9 cellular contexts compared by ENCODE assay signal in the genomic region with DNA sequence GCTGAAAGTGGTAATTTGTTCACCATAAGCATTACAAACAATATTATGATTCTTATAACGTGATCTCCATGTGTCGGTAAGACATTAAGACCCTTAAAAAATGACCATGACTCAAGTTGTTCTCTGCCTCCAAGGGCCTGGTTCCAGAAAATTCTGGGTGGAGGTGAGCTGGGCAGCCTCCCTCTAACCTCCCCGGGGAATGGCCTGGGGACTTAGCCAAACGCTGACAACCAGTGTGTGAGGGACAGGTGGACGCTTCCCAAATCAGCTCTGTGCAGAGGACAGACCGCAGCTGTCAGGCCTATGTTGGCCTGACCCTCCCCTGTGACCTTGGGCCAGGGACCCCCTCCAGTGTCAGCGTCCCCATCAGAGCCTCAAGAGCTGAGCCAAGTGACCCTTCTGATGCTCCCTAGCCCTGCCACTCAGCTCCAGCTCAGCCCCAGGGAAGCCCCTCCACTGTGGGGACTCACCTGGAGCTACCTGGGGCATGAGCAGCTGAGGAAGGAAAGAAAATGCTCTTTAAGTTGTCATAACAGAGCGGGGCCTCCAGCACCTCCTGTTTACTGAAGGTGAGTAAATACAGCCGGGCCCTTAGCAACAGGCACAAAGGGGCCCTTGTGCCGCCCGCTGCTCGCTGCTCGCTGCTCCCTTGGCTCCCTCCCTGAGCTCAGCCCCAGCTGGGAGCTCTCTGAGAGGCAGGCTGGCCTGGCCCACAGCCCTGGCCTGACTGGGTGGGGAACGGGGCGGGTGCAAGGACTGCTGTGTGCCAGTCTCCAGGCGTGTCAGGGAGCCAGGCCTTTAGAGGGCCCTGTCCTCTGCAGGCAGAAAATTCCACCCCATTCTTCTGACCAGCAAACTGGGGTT.
A peak's percentile ranks its signal among the peaks of the same experiment; 100 is the strongest.
DNase-seq lines count a peak whose midpoint lies in the region; ATAC-seq, FAIRE-seq and TF ChIP-seq lines count a peak whose summit lies in the region.
"Had no signal": no experiment of that assay in that cellular context is flagged by ENCODE, and none has a peak within 500 bp of the region (broad histone marks: within the 10 kb centered on the region; RNA-seq: fewer than 3 reads in every experiment).

No MANE protein-coding gene starts in this region.

- DNase-seq in NCI-H1417 treated with DMSO at 0.1 percent for 48 hours (lab: John Stamatoyannopoulos, UW) (peak; percentile 95), amygdala (lab: John Stamatoyannopoulos, UW) (peak; percentile 50 to 99 (median 92)), keratinocyte (ENCODE audit: low read depth, low spot score) (no peak), dermis blood vessel endothelial cell (no peak), MM.1S (no peak)

- H3K9ac ChIP-seq in keratinocyte (ENCODE audit: control insufficient read depth, extremely low read depth, insufficient read depth, low read length): peak overlapping the region; percentile 40
- H3K9ac ChIP-seq in MM.1S (ENCODE audit: low read length): no peak overlapping the region

- no peaks in the 10 kb centered on the region for H3K9me2 ChIP-seq in MM.1S (replicated peaks; ENCODE audit: insufficient read depth, low read length)

- ATAC-seq in GM18867 (IDR thresholded peaks at IDR 0.05; ENCODE audit: unreplicated experiment) (no peak), HG03175 (IDR thresholded peaks at IDR 0.05; ENCODE audit: unreplicated experiment) (no peak)

- H3K9me3 ChIP-seq in keratinocyte (ENCODE audit: control insufficient read depth, low read depth, low read length): no peaks in the 10 kb centered on the region
- H3K9me3 ChIP-seq in MM.1S (replicated peaks; ENCODE audit: insufficient read depth, low read length): no peaks in the 10 kb centered on the region

- H3K27me3 ChIP-seq in keratinocyte (ENCODE audit: control insufficient read depth, extremely low read depth, insufficient read depth, low read length): peaks cover 6% of the 10 kb centered on the region
- H3K27me3 ChIP-seq in MM.1S (replicated peaks; ENCODE audit: insufficient read depth, low read length): no peaks in the 10 kb centered on the region

- no peaks in the 10 kb centered on the region for H3K36me3 ChIP-seq in keratinocyte (ENCODE audit: control insufficient read depth in 2 of 2, extremely low read depth in 1 of 2, insufficient read depth in 2 of 2, low read length in 2 of 2)
- H3K36me3 ChIP-seq in MM.1S (replicated peaks; ENCODE audit: insufficient read depth, low read length): no peaks in the 10 kb centered on the region

- H3K9me1 ChIP-seq in keratinocyte (ENCODE audit: control insufficient read depth, extremely low read depth, insufficient read depth, low read length): no peaks in the 10 kb centered on the region

- H3K27ac ChIP-seq in keratinocyte (ENCODE audit: control insufficient read depth, insufficient read depth, low read length): peak overlapping the region; percentile 14
- peak overlapping the region; percentile 100 for H3K27ac ChIP-seq in temporal lobe (ENCODE audit: low read depth, low read length)
- H3K27ac ChIP-seq in MM.1S (ENCODE audit: low read length): no peak overlapping the region

- dilution Hi-C loops in keratinocyte (cut with MboI; ENCODE audit: extremely low pct_ligation_motif_present, low sequenced_read_pairs): no loop called here

- peaks cover 21% of the 10 kb centered on the region for H3K4me1 ChIP-seq in keratinocyte (ENCODE audit: control insufficient read depth, extremely low read depth, insufficient read depth, low read length)
- no peaks in the 10 kb centered on the region for H3K4me1 ChIP-seq in MM.1S (ENCODE audit: low read length)

- FAIRE-seq in keratinocyte (lab: Jason Lieb, UNC): no peak
- FAIRE-seq: astrocyte had no signal

- TF ChIP-seq CTCF in keratinocyte (optimal IDR thresholded peaks at IDR 0.05 in 1 of 3, IDR thresholded peaks at IDR 0.05 in 1 of 3, conservative IDR thresholded peaks at IDR 0.05 in 1 of 3; ENCODE audit: extremely low read depth in 1 of 3, insufficient read depth in 2 of 3, low read length in 3 of 3) (no peak), MM.1S (IDR thresholded peaks at IDR 0.05; ENCODE audit: low read length) (no peak)

- H3K4me2 ChIP-seq in keratinocyte (ENCODE audit: control insufficient read depth, extremely low read depth, insufficient read depth, low read depth, low read length) (no peak overlapping the region), MM.1S (ENCODE audit: low read depth, low read length) (no peak overlapping the region)

- H3F3A ChIP-seq in MM.1S (ENCODE audit: insufficient read depth, low read length): no peaks in the 10 kb centered on the region

- H2AFZ ChIP-seq in keratinocyte (ENCODE audit: control insufficient read depth, low read length) (peak overlapping the region; percentile 51), MM.1S (ENCODE audit: low read length) (no peak overlapping the region)

- no peaks in the 10 kb centered on the region for H3K79me2 ChIP-seq in keratinocyte (ENCODE audit: control insufficient read depth, insufficient read depth, low read length)
- no peaks in the 10 kb centered on the region for H3K79me2 ChIP-seq in MM.1S (ENCODE audit: low read length)

- H3K4me3 ChIP-seq in keratinocyte (ENCODE audit: control insufficient read depth in 2 of 3, extremely low read depth in 1 of 3, insufficient read depth in 2 of 3, low read depth in 1 of 3, low read length in 3 of 3): no peak overlapping the region
- no peak overlapping the region for H3K4me3 ChIP-seq in MM.1S (ENCODE audit: low read length)

- H4K20me1 ChIP-seq in keratinocyte (ENCODE audit: control insufficient read depth, extremely low read depth, insufficient read depth, low read length) (no peaks in the 10 kb centered on the region), MM.1S (ENCODE audit: insufficient read depth, low read length) (no peaks in the 10 kb centered on the region)

Comparison
In these comparisons a context has a peak if more than half of its experiments do, and no peak if none do; other contexts are left out.
1. DNase-seq: peak in NCI-H1417 treated with DMSO at 0.1 percent for 48 hours (single experiment) and amygdala (56 of 56); none in keratinocyte (single experiment), dermis blood vessel endothelial cell (single experiment) and MM.1S (single experiment).